ENCODE assay signal across 8 cellular contexts in genomic region chr3:157087398-157088132, GRCh38.
DNase-seq lines count a peak whose midpoint lies in the region; ATAC-seq, FAIRE-seq and TF ChIP-seq lines count a peak whose summit lies in the region.

No MANE protein-coding gene starts in this region.

- peak overlapping the region; percentile 80 to 89; a peak in 3 of 4 replicates for H3K9ac ChIP-seq in K562 (ENCODE audit: insufficient read depth in 1 of 2, low read depth in 2 of 2, low read length in 2 of 2)

- TF ChIP-seq CTCF in cardiac muscle cell (IDR thresholded peaks at IDR 0.05; ENCODE audit: low read depth, low read length) (no peak), K562 (IDR thresholded peaks at IDR 0.05 in 2 of 3, conservative IDR thresholded peaks at IDR 0.05 in 1 of 3; ENCODE audit: insufficient read depth in 2 of 3, low read depth in 1 of 3, low read length in 3 of 3) (no peak), lower lobe of right lung (IDR thresholded peaks at IDR 0.05) (no peak), vagina (IDR thresholded peaks at IDR 0.05) (no peak)

- no peaks in the 10 kb centered on the region for H3K9me1 ChIP-seq in K562 (ENCODE audit: control insufficient read depth, insufficient read depth, low read length)

- BruUV-seq in K562 (replicated peaks; lab: Mats Ljungman, UMichigan) = no TSS peak

- no peak for TF ChIP-seq RAD21 in K562 (CRISPR knock-in tag; conservative IDR thresholded peaks at IDR 0.05 in 1 of 2, IDR thresholded peaks at IDR 0.05 in 1 of 2)

- TF ChIP-seq EP300 in K562 (IDR thresholded peaks at IDR 0.05; ENCODE audit: low read length) = no peak

- H3K4me1 ChIP-seq in cardiac muscle cell (ENCODE audit: low read depth) (peaks cover 83% of the 10 kb centered on the region), K562 (replicated peaks in 1 of 2; ENCODE audit: control insufficient read depth in 2 of 2, insufficient read depth in 2 of 2, low read length in 2 of 2) (peaks cover 25 to 54% of the 10 kb centered on the region in 2 experiments), lower lobe of right lung (peaks cover 46% of the 10 kb centered on the region), vagina (peaks cover 36% of the 10 kb centered on the region)

- in situ Hi-C loops in K562 (cut with MboI) = loop anchor here (10.0 kb wide), 1 partner anchor 403 kb away; no protein-coding TSS in a partner anchor

- no peaks in the 10 kb centered on the region for H3K79me2 ChIP-seq in K562 (ENCODE audit: control insufficient read depth, insufficient read depth, low read length)

- H3K36me3 ChIP-seq in cardiac muscle cell (no peaks in the 10 kb centered on the region), K562 (ENCODE audit: control insufficient read depth, insufficient read depth, low read length) (no peaks in the 10 kb centered on the region), lower lobe of right lung (no peaks in the 10 kb centered on the region), vagina (no peaks in the 10 kb centered on the region)

- H3K4me3 ChIP-seq in cardiac muscle cell = peak overlapping the region; percentile 30
- H3K4me3 ChIP-seq in K562 = no peak overlapping the region
- peak overlapping the region; percentile 73 for H3K4me3 ChIP-seq in lower lobe of right lung
- H3K4me3 ChIP-seq in vagina = peak overlapping the region; percentile 55 to 76

- peak overlapping the region; percentile 98 for H3K4me2 ChIP-seq in K562 (ENCODE audit: insufficient read depth, low read length)

- peak; percentile 48 for FAIRE-seq in K562 (lab: Jason Lieb, UNC)

- H2AFZ ChIP-seq in K562 (ENCODE audit: low read depth, low read length) = peak overlapping the region; percentile 93

- H3K27ac ChIP-seq in cardiac muscle cell = peak overlapping the region; percentile 97
- peak overlapping the region; percentile 90 for H3K27ac ChIP-seq in K562 (ENCODE audit: extremely low read depth, low read depth, low read length)
- H3K27ac ChIP-seq in lower lobe of right lung = peak overlapping the region; percentile 100
- H3K27ac ChIP-seq in vagina = peak overlapping the region; percentile 96

- POLR2A ChIA-PET in K562 (lab: Yijun Ruan, JAX) = interaction anchor here (1.0 to 10.7 kb wide), 4 partner anchors 20 to 412 kb away, joined by 3 to 96 read pairs (median 12); partner anchors contain the start of gene TIPARP

- H3K9me3 ChIP-seq in cardiac muscle cell (ENCODE audit: low read depth) = no peaks in the 10 kb centered on the region
- H3K9me3 ChIP-seq in K562 (replicated peaks; ENCODE audit: control insufficient read depth, insufficient read depth, low read depth, low read length) = no peaks in the 10 kb centered on the region
- H3K9me3 ChIP-seq in lower lobe of right lung = no peaks in the 10 kb centered on the region
- H3K9me3 ChIP-seq in vagina = no peaks in the 10 kb centered on the region

- ATAC-seq in Right ventricle myocardium superior (ENCODE audit: poor library complexity) (no peak), K562 (no peak), lower lobe of right lung (no peak), HG02642 (IDR thresholded peaks at IDR 0.05; ENCODE audit: poor library complexity, unreplicated experiment) (no peak)

- WGBS in K562 (ENCODE audit: insufficient coverage, low coverage, missing lambda C conversion rate) = 42% methylated on average over 6 of the region's 6 CpGs

- H4K20me1 ChIP-seq in K562 (replicated peaks; ENCODE audit: control insufficient read depth, insufficient read depth, low read length) = no peaks in the 10 kb centered on the region

- intact Hi-C loops in Right ventricle myocardium superior (cut with DNase I) (loop anchor here (2.0 to 5.0 kb wide), 3 partner anchors 47 to 535 kb away; partner anchors contain the start of gene LEKR1), K562 (cut with micrococcal nuclease) (loop anchor here (2.0 to 10.0 kb wide), 4 partner anchors 27 to 1043 kb away; partner anchors contain the start of gene LEKR1), lower lobe of right lung (cut with DNase I) (loop anchor here (10.0 kb wide), 1 partner anchor 47 kb away; no protein-coding TSS in a partner anchor), vagina (cut with DNase I) (loop anchor here (2.0 to 10.0 kb wide), 3 partner anchors 39 to 553 kb away; partner anchors contain the start of gene TIPARP)

- H3K27me3 ChIP-seq in cardiac muscle cell = no peaks in the 10 kb centered on the region
- H3K27me3 ChIP-seq in K562 (ENCODE audit: control insufficient read depth in 2 of 2, insufficient read depth in 2 of 2, low read length in 2 of 2) = no peaks in the 10 kb centered on the region
- no peaks in the 10 kb centered on the region for H3K27me3 ChIP-seq in lower lobe of right lung (ENCODE audit: low read depth)
- no peaks in the 10 kb centered on the region for H3K27me3 ChIP-seq in vagina

- CTCF ChIA-PET in K562 (lab: Yijun Ruan, JAX; ENCODE audit: low intra/inter-chr PET ratio) = no interaction called here

- DNase-seq in cardiac muscle cell (ENCODE audit: low read depth in 1 of 2, low spot score in 1 of 2) = peak in 1 of 2 donors; percentile 45
- DNase-seq in Right ventricle myocardium superior = no peak
- DNase-seq in K562 (ENCODE audit: extremely low read depth in 1 of 4, low spot score in 3 of 4) = no peak
- DNase-seq in lower lobe of right lung = no peak
- no peak for DNase-seq in vagina (ENCODE audit: extremely low spot score in 2 of 2)
- DNase-seq in Kasumi-1 (lab: John Stamatoyannopoulos, UW) = no peak
- DNase-seq in NCI-H2107 treated with DMSO at 0.1 percent for 48 hours (lab: John Stamatoyannopoulos, UW; ENCODE audit: unreplicated experiment) = no peak

- TF ChIP-seq POLR2A in K562 (conservative IDR thresholded peaks at IDR 0.05) (no peak), vagina (IDR thresholded peaks at IDR 0.05) (no peak)

TF ChIP-seq in K562, 482 proteins besides CTCF, POLR2A, EP300 and RAD21:
- peak; percentile 52 for TF ChIP-seq GTF2B (IDR thresholded peaks at IDR 0.05; ENCODE audit: extremely low read depth, insufficient read length)
- no peak for TF ChIP-seq ZNF778 (CRISPR knock-in tag; IDR thresholded peaks at IDR 0.05)
- TF ChIP-seq ZNF589 (CRISPR knock-in tag; IDR thresholded peaks at IDR 0.05; ENCODE audit: low read depth) = 0 out of 2 replicates have a peak, but pooled peaks have one; percentile 7
- peak; percentile 64 for TF ChIP-seq TBP (optimal IDR thresholded peaks at IDR 0.05; ENCODE audit: low read depth, low read length)
